Comparison of ENCODE assay signal across 8 cellular contexts in genomic region chr3:48439820-48440589, GRCh38. TPM values are rescaled to one million over a fixed set of nuclear protein-coding genes. Genes with fewer than 3 reads are reported as not detected.
DNase-seq lines count a peak whose midpoint lies in the region; ATAC-seq and TF ChIP-seq lines count a peak whose summit lies in the region.

CCDC51 (minus strand) TSS chr3:48440119; CDS start chr3:48435128, 4,991 bp downstream.
TMA7 (plus strand) TSS chr3:48440257; CDS start chr3:48440297, 40 bp downstream.

- no peaks in the 10 kb centered on the region for H3K9me3 Mint-ChIP-seq in endothelial cell (ENCODE audit: unreplicated experiment)
- no peaks in the 10 kb centered on the region for H3K9me3 Mint-ChIP-seq in mesothelial cell of epicardium

- H2AFZ ChIP-seq in OCI-LY7 (ENCODE audit: low read length), result peak within 1 kb of the TSS; percentile 83

- TF ChIP-seq CTCF in OCI-LY7 (conservative IDR thresholded peaks at IDR 0.05; ENCODE audit: low read length), result 0 out of 2 replicates have a peak, but pooled peaks have one; percentile 6
- no peak for TF ChIP-seq CTCF in endothelial cell (IDR thresholded peaks at IDR 0.05; ENCODE audit: unreplicated experiment)
- TF ChIP-seq CTCF in mesothelial cell of epicardium (IDR thresholded peaks at IDR 0.05; ENCODE audit: unreplicated experiment), result no peak

- H3K4me1 Mint-ChIP-seq in endothelial cell (ENCODE audit: unreplicated experiment) (peaks cover 14% of the 10 kb centered on the region), mesothelial cell of epicardium (peaks cover 34% of the 10 kb centered on the region)

- H3K27ac Mint-ChIP-seq in endothelial cell (ENCODE audit: unreplicated experiment) (peak within 1 kb of the TSS; percentile 91), mesothelial cell of epicardium (peak within 1 kb of the TSS; percentile 94)

- intact Hi-C loops in OCI-LY7 (cut with micrococcal nuclease; ENCODE audit: unreplicated experiment), result loop anchor here (2.0 to 10.0 kb wide), 4 partner anchors 33 to 355 kb away; partner anchors contain the start of genes NME6 and SLC26A6

- peaks cover 7% of the 10 kb centered on the region for H3K36me3 Mint-ChIP-seq in endothelial cell (ENCODE audit: low read depth, unreplicated experiment)
- H3K36me3 Mint-ChIP-seq in mesothelial cell of epicardium, result peaks cover 5% of the 10 kb centered on the region

- peak within 1 kb of the TSS; percentile 97 for H3K4me3 Mint-ChIP-seq in endothelial cell (ENCODE audit: unreplicated experiment)
- peak within 1 kb of the TSS; percentile 86 for H3K4me3 Mint-ChIP-seq in mesothelial cell of epicardium

- peak within 1 kb of the TSS; percentile 77 for H3K27ac ChIP-seq in OCI-LY7 (ENCODE audit: low read depth, low read length, poor library complexity, severe bottlenecking)

- DNase-seq in DMS 273 (lab: John Stamatoyannopoulos, UW; ENCODE audit: unreplicated experiment), result peak; percentile 96
- peak; percentile 99 for DNase-seq in HuH-7.5 (ENCODE audit: low spot score)
- peak; percentile 98 for DNase-seq in OCI-LY7 (ENCODE audit: low spot score)
- DNase-seq in activated T-cell treated with anti-CD3 and anti-CD28 coated beads for 1 hour (ENCODE audit: low read depth), result peak; percentile 95
- peak; percentile 95 for DNase-seq in endothelial cell (ENCODE audit: low spot score)
- DNase-seq in mesothelial cell of epicardium (ENCODE audit: low spot score in 2 of 2, unreplicated experiment in 2 of 2), result peak; percentile 87 to 92
- DNase-seq in stimulated activated CD8-positive, alpha-beta memory T cell treated with anti-CD3 and anti-CD28 coated beads, Interleukin-15, amount 100 ng/mL, for 48 hours (ENCODE audit: low read depth in 2 of 2), result peak; percentile 98 to 99

- peaks cover 50% of the 10 kb centered on the region for H3K4me1 ChIP-seq in OCI-LY7 (ENCODE audit: insufficient read depth, low read length, poor library complexity, severe bottlenecking)

- H3K4me2 ChIP-seq in OCI-LY7 (ENCODE audit: low read length), result peak within 1 kb of the TSS; percentile 80

- CTCF ChIA-PET in OCI-LY7 (lab: Charles Lee; ENCODE audit: unreplicated experiment), result interaction anchor here (0.5 to 1.2 kb wide), 5 partner anchors 34 to 216 kb away, joined by 3 to 4 read pairs (median 3); no protein-coding TSS in a partner anchor

- H3K79me2 ChIP-seq in OCI-LY7 (ENCODE audit: insufficient read depth, low read depth, low read length), result peaks cover 45% of the 10 kb centered on the region

- H3K9me3 ChIP-seq in OCI-LY7 (ENCODE audit: low read length), result no peaks in the 10 kb centered on the region

- peaks cover 23% of the 10 kb centered on the region for H3K27me3 Mint-ChIP-seq in endothelial cell (ENCODE audit: unreplicated experiment)
- no peaks in the 10 kb centered on the region for H3K27me3 Mint-ChIP-seq in mesothelial cell of epicardium (ENCODE audit: low read depth)

- BruUV-seq in OCI-LY7 (replicated peaks; lab: Mats Ljungman, UMichigan), result no TSS peak

- POLR2A ChIA-PET in OCI-LY7 (lab: Charles Lee), result interaction anchor here (0.5 to 2.4 kb wide), 16 partner anchors 9 to 715 kb away, joined by 3 to 16 read pairs (median 4); partner anchors contain the start of genes CDC25A, PFKFB4 and ZNF589

- ATAC-seq in GM21526 (IDR thresholded peaks at IDR 0.05; ENCODE audit: low FRiP score, unreplicated experiment), result peak; percentile 87

- peaks cover 17% of the 10 kb centered on the region for H4K20me1 ChIP-seq in OCI-LY7 (ENCODE audit: insufficient read depth, low read length)

- no peaks in the 10 kb centered on the region for H3K9me2 ChIP-seq in OCI-LY7 (ENCODE audit: insufficient read depth, low read length)

- H3K36me3 ChIP-seq in OCI-LY7 (ENCODE audit: insufficient read depth, low read length), result peaks cover 39% of the 10 kb centered on the region

- H3K4me3 ChIP-seq in OCI-LY7 (ENCODE audit: low read depth, low read length, poor library complexity, severe bottlenecking), result peak within 1 kb of the TSS; percentile 98

RNA-seq across cellular contexts. Expression of gene CCDC51, which starts in this region (rescaled TPM):
- 22.0 and 23.0 TPM in 2 replicates for total RNA-seq in OCI-LY7 (2014; rRNA removed; shearing (Covaris generic))
- total RNA-seq in OCI-LY7 (2022) (21.2 and 24.9 TPM in 2 replicates), endothelial cell (ENCODE audit: unreplicated experiment) (11.8 TPM), mesothelial cell of epicardium (10.7 to 12.3 TPM (median 11.5 TPM) in 3 replicates)

RNA-seq across cellular contexts. Expression of gene TMA7, which starts in this region (rescaled TPM):
- total RNA-seq in OCI-LY7 (2014; rRNA removed; shearing (Covaris generic)), result 313 and 486 TPM in 2 replicates
- total RNA-seq in OCI-LY7 (2022), result 226 and 250 TPM in 2 replicates
- 326 TPM for total RNA-seq in endothelial cell (ENCODE audit: unreplicated experiment)
- total RNA-seq in mesothelial cell of epicardium, result 183 to 192 TPM (median 186 TPM) in 3 replicates

Comparison
In these comparisons a context has a peak if more than half of its experiments do, and no peak if none do; other contexts are left out.
1. Peak in every context shown above with its lines: DNase-seq, ATAC-seq, H3K4me3 ChIP-seq and H3K27ac ChIP-seq.